ENCODE assay signal across 13 cellular contexts in genomic region chr1:53622531-53622930, GRCh38.
"Had no signal": no experiment of that assay in that cellular context is flagged by ENCODE, and none has a peak within 500 bp of the region (broad histone marks: within the 10 kb centered on the region; RNA-seq: fewer than 3 reads in every experiment).

No MANE protein-coding gene starts in this region.

- H3K4me1 ChIP-seq: transverse colon had no signal

- H3K9me3 ChIP-seq: transverse colon had no signal

- H3K36me3 ChIP-seq: transverse colon had no signal

- H3K27me3 ChIP-seq: transverse colon had no signal

- ATAC-seq: SK-N-SH treated with all-trans-retinoic acid at 6 μM for 48 hours had no signal

- DNase-seq: activated CD4-positive, alpha-beta T cell treated with anti-CD3 and anti-CD28 coated beads, Interleukin-2, amount 10 ng/mL, durations not matched to agents 7 days and 5 days; erythroblast; foreskin melanocyte; glutamatergic neuron; hippocampal formation; midbrain; T-helper 1 cell; T1000; transverse colon had no signal

- FAIRE-seq: endometrium, islet of Langerhans had no signal

- H3K27ac ChIP-seq: transverse colon had no signal

- H3K4me3 ChIP-seq: lung, transverse colon had no signal
